In genomic region chr2:55986001-55986400, GRCh38 we compare ENCODE assay signal across 16 cellular contexts.
DNase-seq lines count a peak whose midpoint lies in the region; ATAC-seq lines count a peak whose summit lies in the region.
"Had no signal": no experiment of that assay in that cellular context is flagged by ENCODE, and none has a peak within 500 bp of the region (broad histone marks: within the 10 kb centered on the region; RNA-seq: fewer than 3 reads in every experiment).

No MANE protein-coding gene starts in this region.

- peaks cover 2% of the 10 kb centered on the region for H3K9me3 Mint-ChIP-seq in stimulated activated memory B cell treated with anti-CD40 and anti-IgM and Interleukin-4, amounts not matched to agents 10 μg/mL and 1 μg/mL and 100 μg/mL, for 72 hours

- peak overlapping the region; percentile 20 for H3K27ac Mint-ChIP-seq in stimulated activated memory B cell treated with anti-CD40 and anti-IgM and Interleukin-4, amounts not matched to agents 10 μg/mL and 1 μg/mL and 100 μg/mL, for 72 hours
- H3K27ac Mint-ChIP-seq: CD4-positive, alpha-beta memory T cell had no signal

- H3K4me1 Mint-ChIP-seq in stimulated activated memory B cell treated with anti-CD40 and anti-IgM and Interleukin-4, amounts not matched to agents 10 μg/mL and 1 μg/mL and 100 μg/mL, for 72 hours: peaks cover 20% of the 10 kb centered on the region
- H3K4me1 Mint-ChIP-seq: CD4-positive, alpha-beta memory T cell had no signal

- ATAC-seq in GM18907 (IDR thresholded peaks at IDR 0.05; ENCODE audit: unreplicated experiment) (peak; percentile 10), HG03432 (IDR thresholded peaks at IDR 0.05; ENCODE audit: unreplicated experiment) (peak; percentile 10), GM18520 (IDR thresholded peaks at IDR 0.05; ENCODE audit: unreplicated experiment) (no peak)
- no peak for ATAC-seq in stimulated activated memory B cell treated with anti-CD40 and anti-IgM and Interleukin-4, amounts not matched to agents 10 μg/mL and 1 μg/mL and 100 μg/mL, for 72 hours
- ATAC-seq: K562, Right ventricle myocardium inferior had no signal

- DNase-seq in dermis blood vessel endothelial cell: peak; percentile 69
- DNase-seq in activated T-cell treated with anti-CD3 and anti-CD28 coated beads, Interleukin-2, amount 50 U/mL, for 1 hour: no peak
- no peak for DNase-seq in NCI-H69 (lab: John Stamatoyannopoulos, UW)
- DNase-seq: Calu3; CD4-positive, alpha-beta memory T cell; H7; NCI-H146; NCI-H2081 treated with DMSO at 0.1 percent for 48 hours; NCI-H510A treated with DMSO at 0.1 percent for 48 hours; Peyer's patch had no signal

- H3K36me3 Mint-ChIP-seq in stimulated activated memory B cell treated with anti-CD40 and anti-IgM and Interleukin-4, amounts not matched to agents 10 μg/mL and 1 μg/mL and 100 μg/mL, for 72 hours: no peaks in the 10 kb centered on the region
- H3K36me3 Mint-ChIP-seq: CD4-positive, alpha-beta memory T cell had no signal

- no peaks in the 10 kb centered on the region for H3K27me3 Mint-ChIP-seq in stimulated activated memory B cell treated with anti-CD40 and anti-IgM and Interleukin-4, amounts not matched to agents 10 μg/mL and 1 μg/mL and 100 μg/mL, for 72 hours

- H3K4me3 Mint-ChIP-seq in stimulated activated memory B cell treated with anti-CD40 and anti-IgM and Interleukin-4, amounts not matched to agents 10 μg/mL and 1 μg/mL and 100 μg/mL, for 72 hours: no peak overlapping the region
- H3K4me3 Mint-ChIP-seq: CD4-positive, alpha-beta memory T cell had no signal

Comparison
In these comparisons a context has a peak if more than half of its experiments do, and no peak if none do; other contexts are left out.
1. ATAC-seq: peak in GM18907 (single experiment) and HG03432 (single experiment); none in stimulated activated memory B cell treated with anti-CD40 and anti-IgM and Interleukin-4, amounts not matched to agents 10 μg/mL and 1 μg/mL and 100 μg/mL, for 72 hours (single experiment) and GM18520 (single experiment).